In the genomic region with DNA sequence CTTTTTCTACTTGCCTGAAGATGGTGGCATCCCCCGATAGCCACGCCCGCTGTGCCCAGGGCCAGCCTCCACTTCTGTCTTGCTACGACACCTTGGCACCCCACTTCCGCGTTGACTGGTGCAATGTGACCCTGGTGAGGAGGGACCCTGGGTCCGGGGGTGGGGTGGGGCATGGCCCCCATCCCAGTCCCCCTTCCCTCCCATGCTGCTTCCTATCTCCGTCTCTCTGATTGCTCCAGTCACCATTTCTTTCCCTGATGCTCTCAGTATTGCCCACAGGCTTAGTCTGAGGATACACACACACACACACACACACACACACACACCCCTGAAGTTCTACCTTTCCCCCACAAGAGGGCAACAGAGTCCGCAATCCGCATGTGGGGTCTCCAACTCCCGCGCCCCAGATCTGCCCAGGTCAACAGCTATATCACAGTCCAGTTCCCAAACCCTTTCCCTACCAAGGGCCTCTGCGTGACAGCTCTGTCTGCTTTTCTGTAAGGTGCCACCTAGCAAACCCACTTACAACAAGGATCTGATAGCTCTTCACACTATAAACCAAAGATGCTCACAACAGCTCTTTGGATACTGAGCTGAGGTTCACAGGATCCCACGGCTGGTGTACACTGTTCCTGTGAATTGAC, we compare ENCODE assay signal across 8 cellular contexts. TPM values are rescaled to one million over a fixed set of nuclear protein-coding genes. Genes with fewer than 3 reads are reported as not detected.
DNase-seq lines count a peak whose midpoint lies in the region; ATAC-seq, FAIRE-seq and TF ChIP-seq lines count a peak whose summit lies in the region.

No MANE protein-coding gene starts in this region.

- H3K4me1 Mint-ChIP-seq in activated CD8-positive, alpha-beta T cell treated with anti-CD3 and anti-CD28 coated beads for 36 hours (ENCODE audit: low read depth): peaks cover 10% of the 10 kb centered on the region
- H3K4me1 Mint-ChIP-seq in nephron progenitor cell: peaks cover 54% of the 10 kb centered on the region

- CTCF ChIA-PET in activated CD8-positive, alpha-beta T cell treated with anti-CD3 and anti-CD28 coated beads for 36 hours (lab: Charles Lee): interaction anchor here (0.6 to 4.5 kb wide), 42 partner anchors 8 to 228 kb away, joined by 3 to 54 read pairs (median 6); partner anchors contain the start of genes COL1A1, LRRC59, PDK2 and PPP1R9B
- CTCF ChIA-PET in endothelial cell of umbilical vein (lab: Charles Lee): interaction anchor here (0.6 to 8.8 kb wide), 40 partner anchors 9 to 193 kb away, joined by 3 to 234 read pairs (median 5); partner anchors contain the start of genes COL1A1 and TMEM92

- H3K4me3 Mint-ChIP-seq in activated CD8-positive, alpha-beta T cell treated with anti-CD3 and anti-CD28 coated beads for 36 hours: peak overlapping the region; percentile 44
- no peak overlapping the region for H3K4me3 Mint-ChIP-seq in nephron progenitor cell

- no peak overlapping the region for H3K9ac ChIP-seq in endothelial cell of umbilical vein (replicated peaks; ENCODE audit: extremely low read depth, insufficient read depth, low read length)

- H4K20me1 ChIP-seq in endothelial cell of umbilical vein (replicated peaks; ENCODE audit: control insufficient read depth, extremely low read depth, insufficient read depth, low read length): no peaks in the 10 kb centered on the region

- H3K27ac ChIP-seq in endothelial cell of umbilical vein (ENCODE audit: insufficient read depth, low read depth, low read length): no peak overlapping the region

- no peaks in the 10 kb centered on the region for H3K9me3 ChIP-seq in endothelial cell of umbilical vein (replicated peaks; ENCODE audit: control insufficient read depth, insufficient read depth, low read length)

- POLR2A ChIA-PET in activated CD8-positive, alpha-beta T cell treated with anti-CD3 and anti-CD28 coated beads for 36 hours (lab: Charles Lee): interaction anchor here (0.6 to 1.2 kb wide), 4 partner anchors 23 to 128 kb away, joined by 3 read pairs; no protein-coding TSS in a partner anchor
- POLR2A ChIA-PET in endothelial cell of umbilical vein (lab: Charles Lee): no interaction called here

- TF ChIP-seq CTCF in GM20000 (IDR thresholded peaks at IDR 0.05; ENCODE audit: extremely low read depth, missing control alignments) (peak; percentile 77), endothelial cell of umbilical vein (IDR thresholded peaks at IDR 0.05; ENCODE audit: extremely low read depth in 1 of 2, insufficient read depth in 1 of 2, low read depth in 1 of 2, low read length in 2 of 2) (peak; percentile 78 to 88), nephron progenitor cell (IDR thresholded peaks at IDR 0.05) (peak; percentile 49)
- peak; percentile 63 for TF ChIP-seq CTCF in activated CD8-positive, alpha-beta T cell treated with anti-CD3 and anti-CD28 coated beads for 36 hours (IDR thresholded peaks at IDR 0.05)

- dilution Hi-C loops in endothelial cell of umbilical vein (cut with MboI; ENCODE audit: extremely low pct_ligation_motif_present, low sequenced_read_pairs): no loop called here

- TF ChIP-seq POLR2A in endothelial cell of umbilical vein (IDR thresholded peaks at IDR 0.05; ENCODE audit: low read depth, low read length): no peak

- no peak overlapping the region for H3K4me3 ChIP-seq in endothelial cell of umbilical vein (replicated peaks in 1 of 3; ENCODE audit: insufficient read depth in 1 of 3, low read depth in 1 of 3, low read length in 3 of 3)

- H3K4me2 ChIP-seq in endothelial cell of umbilical vein (ENCODE audit: insufficient read depth, low read length): no peak overlapping the region

- no peaks in the 10 kb centered on the region for H3K9me3 Mint-ChIP-seq in activated CD8-positive, alpha-beta T cell treated with anti-CD3 and anti-CD28 coated beads for 36 hours
- H3K9me3 Mint-ChIP-seq in nephron progenitor cell: no peaks in the 10 kb centered on the region

- H3K27me3 ChIP-seq in endothelial cell of umbilical vein (ENCODE audit: control insufficient read depth in 2 of 2, insufficient read depth in 2 of 2, low read length in 2 of 2): no peaks in the 10 kb centered on the region

- H3K36me3 Mint-ChIP-seq in activated CD8-positive, alpha-beta T cell treated with anti-CD3 and anti-CD28 coated beads for 36 hours (ENCODE audit: low read depth): no peaks in the 10 kb centered on the region
- H3K36me3 Mint-ChIP-seq in nephron progenitor cell (ENCODE audit: low read depth): no peaks in the 10 kb centered on the region

- H3K9me1 ChIP-seq in endothelial cell of umbilical vein (replicated peaks; ENCODE audit: control insufficient read depth, extremely low read depth, insufficient read depth, low read length): no peaks in the 10 kb centered on the region

- peaks cover 5% of the 10 kb centered on the region for H3K4me1 ChIP-seq in endothelial cell of umbilical vein (ENCODE audit: control insufficient read depth, extremely low read depth, insufficient read depth, low read length)

- peak; percentile 86 for ATAC-seq in activated CD8-positive, alpha-beta T cell treated with anti-CD3 and anti-CD28 coated beads for 36 hours
- ATAC-seq in GM19324 (IDR thresholded peaks at IDR 0.05; ENCODE audit: low FRiP score, unreplicated experiment): no peak
- ATAC-seq in HG03439 (IDR thresholded peaks at IDR 0.05; ENCODE audit: unreplicated experiment): no peak

- DNase-seq in AG20443 (ENCODE audit: low spot score) (peak; percentile 72), GM20000 (ENCODE audit: low spot score) (peak; percentile 77), NCI-H82 (lab: John Stamatoyannopoulos, UW) (peak; percentile 77), endothelial cell of umbilical vein (ENCODE audit: low read depth, low spot score) (peak; percentile 65), nephron progenitor cell (peak; percentile 70)
- peak; percentile 71 for DNase-seq in activated CD8-positive, alpha-beta T cell treated with anti-CD3 and anti-CD28 coated beads for 36 hours

- peaks cover 3% of the 10 kb centered on the region for H3K27me3 Mint-ChIP-seq in activated CD8-positive, alpha-beta T cell treated with anti-CD3 and anti-CD28 coated beads for 36 hours
- peaks cover 5% of the 10 kb centered on the region for H3K27me3 Mint-ChIP-seq in nephron progenitor cell (ENCODE audit: low read depth, poor library complexity)

- intact Hi-C loops in activated CD8-positive, alpha-beta T cell treated with anti-CD3 and anti-CD28 coated beads for 36 hours (cut with micrococcal nuclease): loop anchor here (2.0 to 10.0 kb wide), 2 partner anchors 30 to 54 kb away; no protein-coding TSS in a partner anchor
- intact Hi-C loops in endothelial cell of umbilical vein (cut with micrococcal nuclease): loop anchor here (1.0 kb wide), 2 partner anchors 29 to 128 kb away; no protein-coding TSS in a partner anchor

- peak; percentile 79 for FAIRE-seq in endothelial cell of umbilical vein (lab: Jason Lieb, UNC)

- BruUV-seq in endothelial cell of umbilical vein (replicated peaks; lab: Mats Ljungman, UMichigan): no TSS peak

- H2AFZ ChIP-seq in endothelial cell of umbilical vein (ENCODE audit: low read depth, low read length): no peak overlapping the region

- peak overlapping the region; percentile 60 for H3K27ac Mint-ChIP-seq in activated CD8-positive, alpha-beta T cell treated with anti-CD3 and anti-CD28 coated beads for 36 hours
- no peak overlapping the region for H3K27ac Mint-ChIP-seq in nephron progenitor cell

- H3K79me2 ChIP-seq in endothelial cell of umbilical vein (ENCODE audit: control insufficient read depth, insufficient read depth, low read length): no peaks in the 10 kb centered on the region

- no peaks in the 10 kb centered on the region for H3K36me3 ChIP-seq in endothelial cell of umbilical vein (ENCODE audit: control insufficient read depth in 2 of 2, extremely low read depth in 1 of 2, insufficient read depth in 2 of 2, low read length in 2 of 2)

RNA-seq across cellular contexts. Expression of gene SGCA, which starts 3.4 kb away (rescaled TPM):
- under 1 TPM in 1 of 2 experiments, not detected in 1; 0.34 TPM for total RNA-seq in activated CD8-positive, alpha-beta T cell treated with anti-CD3 and anti-CD28 coated beads for 36 hours
- not detected in 2 replicates for total RNA-seq in endothelial cell of umbilical vein
- polyA plus RNA-seq in endothelial cell of umbilical vein: not detected in 2 replicates
- not detected in 2 replicates for polyA plus RNA-seq in endothelial cell of umbilical vein (2011; cell fraction: cytosol; rRNA removed)
- not detected in 2 replicates for polyA plus RNA-seq in endothelial cell of umbilical vein (2011; cell fraction: nucleus; rRNA removed)
- not detected in 2 replicates for polyA plus RNA-seq in endothelial cell of umbilical vein (2012)
- polyA minus RNA-seq in endothelial cell of umbilical vein: not detected in 2 replicates
- polyA minus RNA-seq in endothelial cell of umbilical vein (2011; cell fraction: cytosol; rRNA and poly(A)+ RNA removed): not detected
- not detected in 2 replicates for polyA minus RNA-seq in endothelial cell of umbilical vein (2011; cell fraction: nucleus; rRNA and poly(A)+ RNA removed)

RNA-seq across cellular contexts. Expression of gene PPP1R9B, which starts 18.8 kb away (rescaled TPM):
- total RNA-seq in activated CD8-positive, alpha-beta T cell treated with anti-CD3 and anti-CD28 coated beads for 36 hours: 10 to 100 TPM; 52.4 to 56.4 TPM
- 58.3 and 60.2 TPM in 2 replicates for total RNA-seq in endothelial cell of umbilical vein
- 17.7 and 20.1 TPM in 2 replicates for polyA plus RNA-seq in endothelial cell of umbilical vein
- polyA plus RNA-seq in endothelial cell of umbilical vein (2011; cell fraction: cytosol; rRNA removed): 16.0 and 16.9 TPM in 2 replicates
- 34.5 and 47.2 TPM in 2 replicates for polyA plus RNA-seq in endothelial cell of umbilical vein (2011; cell fraction: nucleus; rRNA removed)
- polyA plus RNA-seq in endothelial cell of umbilical vein (2012): 29.3 and 35.0 TPM in 2 replicates
- 19.7 and 28.9 TPM in 2 replicates for polyA minus RNA-seq in endothelial cell of umbilical vein
- 23.5 TPM for polyA minus RNA-seq in endothelial cell of umbilical vein (2011; cell fraction: cytosol; rRNA and poly(A)+ RNA removed)
- 7.6 and 14.2 TPM in 2 replicates for polyA minus RNA-seq in endothelial cell of umbilical vein (2011; cell fraction: nucleus; rRNA and poly(A)+ RNA removed)

RNA-seq across cellular contexts. Expression of gene COL1A1, which starts 32.2 kb away (rescaled TPM):
- total RNA-seq in activated CD8-positive, alpha-beta T cell treated with anti-CD3 and anti-CD28 coated beads for 36 hours: 1 to 10 TPM in 1 of 2 experiments, under 1 TPM in 1; 0.92 to 1.0 TPM
- 0.07 and 0.23 TPM in 2 replicates for total RNA-seq in endothelial cell of umbilical vein
- 0.02 and 0.07 TPM in 2 replicates for polyA plus RNA-seq in endothelial cell of umbilical vein
- polyA plus RNA-seq in endothelial cell of umbilical vein (2011; cell fraction: cytosol; rRNA removed): 0.09 and 0.27 TPM in 2 replicates
- 0.34 and 2.0 TPM in 2 replicates for polyA plus RNA-seq in endothelial cell of umbilical vein (2011; cell fraction: nucleus; rRNA removed)
- 0.35 and 2.1 TPM in 2 replicates for polyA plus RNA-seq in endothelial cell of umbilical vein (2012)
- polyA minus RNA-seq in endothelial cell of umbilical vein: 0.19 and 0.38 TPM in 2 replicates
- 18.7 TPM for polyA minus RNA-seq in endothelial cell of umbilical vein (2011; cell fraction: cytosol; rRNA and poly(A)+ RNA removed)
- polyA minus RNA-seq in endothelial cell of umbilical vein (2011; cell fraction: nucleus; rRNA and poly(A)+ RNA removed): 0.14 and 1.6 TPM in 2 replicates

RNA-seq across cellular contexts. Expression of gene SAMD14, which starts 39.3 kb away (rescaled TPM):
- total RNA-seq in activated CD8-positive, alpha-beta T cell treated with anti-CD3 and anti-CD28 coated beads for 36 hours: 1 to 10 TPM in 1 of 2 experiments, under 1 TPM in 1; 0.47 to 1.3 TPM
- total RNA-seq in endothelial cell of umbilical vein: 15.6 and 16.1 TPM in 2 replicates
- polyA plus RNA-seq in endothelial cell of umbilical vein: 6.8 and 9.6 TPM in 2 replicates
- polyA plus RNA-seq in endothelial cell of umbilical vein (2011; cell fraction: cytosol; rRNA removed): 3.5 and 5.3 TPM in 2 replicates
- polyA plus RNA-seq in endothelial cell of umbilical vein (2011; cell fraction: nucleus; rRNA removed): 18.2 and 24.4 TPM in 2 replicates
- 6.7 and 12.8 TPM in 2 replicates for polyA plus RNA-seq in endothelial cell of umbilical vein (2012)
- polyA minus RNA-seq in endothelial cell of umbilical vein: 5.2 and 7.0 TPM in 2 replicates
- not detected for polyA minus RNA-seq in endothelial cell of umbilical vein (2011; cell fraction: cytosol; rRNA and poly(A)+ RNA removed)
- polyA minus RNA-seq in endothelial cell of umbilical vein (2011; cell fraction: nucleus; rRNA and poly(A)+ RNA removed): 5.3 and 9.3 TPM in 2 replicates
